8 cellular contexts compared by ENCODE assay signal in genomic region chr14:74922752-74923401, GRCh38. TPM values are rescaled to one million over a fixed set of nuclear protein-coding genes. Genes with fewer than 3 reads are reported as not detected.
DNase-seq lines count a peak whose midpoint lies in the region; ATAC-seq and TF ChIP-seq lines count a peak whose summit lies in the region.

Gene RPS6KL1, minus strand, starts transcription at chr14:74923260. Its CDS starts 1,719 bp downstream, at chr14:74921541.

- H3K4me1 Mint-ChIP-seq in T-helper 17 cell: peaks cover 11% of the 10 kb centered on the region

- peaks cover 30% of the 10 kb centered on the region for H3K27me3 Mint-ChIP-seq in T-helper 17 cell

- H3K9me3 ChIP-seq in T-helper 17 cell (ENCODE audit: control insufficient read depth, low read length, poor library complexity, severe bottlenecking) (no peaks in the 10 kb centered on the region), ascending aorta (no peaks in the 10 kb centered on the region), right cardiac atrium (ENCODE audit: control insufficient read depth, low read length) (no peaks in the 10 kb centered on the region), psoas muscle (no peaks in the 10 kb centered on the region)

- no peak within 1 kb of the TSS for H3K27ac Mint-ChIP-seq in T-helper 17 cell

- DNase-seq in GM03348 (ENCODE audit: low spot score): peak; percentile 96
- peak; percentile 65 for DNase-seq in NCI-H1436 treated with DMSO at 0.1 percent for 48 hours (lab: John Stamatoyannopoulos, UW)
- peak; percentile 41 to 44 (median 43) for DNase-seq in T-helper 17 cell
- peak; percentile 71 to 93 for DNase-seq in ascending aorta (ENCODE audit: low spot score in 2 of 2)
- DNase-seq in right cardiac atrium: peak; percentile 85 to 95 (median 91)
- peak; percentile 86 to 93 for DNase-seq in psoas muscle

- H3K36me3 ChIP-seq in ascending aorta: no peaks in the 10 kb centered on the region
- H3K36me3 ChIP-seq in psoas muscle (ENCODE audit: insufficient read depth in 1 of 2, low read depth in 1 of 2): peaks cover 0 to 24% of the 10 kb centered on the region in 2 donors
- H3K36me3 ChIP-seq in urinary bladder (ENCODE audit: insufficient read depth): no peaks in the 10 kb centered on the region

- peak within 1 kb of the TSS; percentile 86 to 87 for H3K27ac ChIP-seq in ascending aorta
- H3K27ac ChIP-seq in right cardiac atrium (ENCODE audit: low read length): peak within 1 kb of the TSS; percentile 5
- H3K27ac ChIP-seq in psoas muscle: peak within 1 kb of the TSS; percentile 89
- no peak within 1 kb of the TSS for H3K27ac ChIP-seq in urinary bladder (ENCODE audit: low read depth)

- intact Hi-C loops in ascending aorta (cut with DNase I) (loop anchor here (1.0 kb wide), 1 partner anchor 17 kb away; no protein-coding TSS in a partner anchor), right cardiac atrium (cut with DNase I) (no loop called here), psoas muscle (cut with DNase I) (no loop called here)

- ATAC-seq in HG02623 (IDR thresholded peaks at IDR 0.05; ENCODE audit: unreplicated experiment): peak; percentile 64
- peak; percentile 98 for ATAC-seq in T-helper 17 cell
- peak; percentile 95 to 97 for ATAC-seq in right cardiac atrium
- peak; percentile 98 to 99 (median 98) for ATAC-seq in psoas muscle

- H3K4me1 ChIP-seq in ascending aorta: peaks cover 0 to 16% of the 10 kb centered on the region in 2 donors
- no peaks in the 10 kb centered on the region for H3K4me1 ChIP-seq in right cardiac atrium (ENCODE audit: control insufficient read depth, insufficient read depth, low read length)
- peaks cover 13% of the 10 kb centered on the region for H3K4me1 ChIP-seq in psoas muscle
- no peaks in the 10 kb centered on the region for H3K4me1 ChIP-seq in urinary bladder (ENCODE audit: insufficient read depth)

- H3K36me3 Mint-ChIP-seq in T-helper 17 cell (ENCODE audit: low read depth): peaks cover 3% of the 10 kb centered on the region

- H3K27me3 ChIP-seq in ascending aorta (no peaks in the 10 kb centered on the region), right cardiac atrium (ENCODE audit: control insufficient read depth, insufficient read depth) (no peaks in the 10 kb centered on the region), psoas muscle (ENCODE audit: insufficient read depth in 3 of 3, low read length in 2 of 3) (no peaks in the 10 kb centered on the region)

- H3K4me3 ChIP-seq in ascending aorta (peak within 1 kb of the TSS; percentile 69 to 73), right cardiac atrium (ENCODE audit: low read length) (peak within 1 kb of the TSS; percentile 49), psoas muscle (peak within 1 kb of the TSS; percentile 95), urinary bladder (ENCODE audit: low read depth, low read length) (peak within 1 kb of the TSS; percentile 23)

- WGBS in right cardiac atrium: 6% methylated on average over 51 of the region's 51 CpGs
- WGBS in psoas muscle, 3 donors: 3 to 5% (median 3%) methylated on average over 41 to 51 of the region's 51 CpGs
- WGBS in urinary bladder: 5% methylated on average over 51 of the region's 51 CpGs

- TF ChIP-seq CTCF in ascending aorta (IDR thresholded peaks at IDR 0.05): peak in 1 of 3 experiments; percentile 7
- TF ChIP-seq CTCF in psoas muscle (IDR thresholded peaks at IDR 0.05): no peak

- H3K4me3 Mint-ChIP-seq in T-helper 17 cell: peak within 1 kb of the TSS; percentile 49

RNA-seq across cellular contexts. Expression of gene RPS6KL1, which starts in this region (rescaled TPM):
- total RNA-seq in T-helper 17 cell (1 to 10 TPM; 1.0 to 1.9 TPM), ascending aorta (12.1 TPM), right cardiac atrium (10 to 100 TPM; 13.9 to 20.7 (median 17.3) TPM), psoas muscle (10 to 100 TPM; 23.0 to 34.1 (median 28.1) TPM), urinary bladder (2.4 TPM)
- polyA plus RNA-seq in right cardiac atrium (10.5 TPM), psoas muscle (10 to 100 TPM in 2 of 3 donors, 1 to 10 TPM in 1; 9.4 to 25.6 (median 11.1) TPM), urinary bladder (3.7 TPM)

Comparison
In these comparisons a context has a peak if more than half of its experiments do, and no peak if none do; other contexts are left out.
1. DNase-seq: peak in every context shown above with its lines; median percentile 96 in GM03348; 91 in right cardiac atrium; 90 in psoas muscle; 82 in ascending aorta; 65 in NCI-H1436 treated with DMSO at 0.1 percent for 48 hours; 43 in T-helper 17 cell.
2. H3K4me3 ChIP-seq: peak in every context shown above with its lines; median percentile 95 in psoas muscle; 71 in ascending aorta; 49 in right cardiac atrium; 23 in urinary bladder.